ENCODE assay signal across 1 cellular context in the genomic region with DNA sequence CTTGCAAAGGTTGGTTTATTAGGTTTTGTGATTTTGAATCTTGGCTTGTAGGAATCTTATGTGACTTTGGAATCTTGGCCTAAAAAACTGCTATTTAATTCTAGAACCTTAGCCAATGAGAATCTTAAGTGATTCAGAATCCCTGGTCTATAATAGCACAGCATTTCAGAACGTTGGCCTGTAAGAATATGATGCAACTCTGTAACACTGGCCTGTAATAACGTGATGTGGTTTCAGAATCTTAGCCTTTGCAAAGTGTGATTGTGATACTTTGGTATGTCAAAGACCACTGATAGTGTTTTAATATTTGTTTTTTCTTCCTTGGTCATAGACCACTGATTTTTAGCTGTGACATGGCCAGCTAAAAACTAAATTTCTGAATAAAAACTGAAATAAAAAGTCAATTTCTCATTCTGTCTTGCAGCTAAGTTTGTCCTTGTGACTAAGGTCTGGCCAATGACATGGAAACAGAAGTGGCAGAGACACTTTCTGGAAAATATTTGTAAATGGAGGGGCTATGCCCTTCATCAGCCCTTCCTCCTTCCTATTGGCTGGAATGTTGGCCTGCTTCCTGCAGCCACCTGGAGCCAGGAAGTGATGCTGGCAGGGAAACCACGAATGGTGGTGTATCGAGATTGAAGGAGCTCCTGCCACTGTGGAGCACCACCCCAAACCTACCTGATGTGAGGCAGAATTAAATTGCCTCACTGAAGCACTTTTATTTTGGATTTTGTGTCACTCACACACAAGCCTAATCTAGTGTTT.
TF ChIP-seq lines count a peak whose summit lies in the region.

No MANE protein-coding gene starts in this region.

TF ChIP-seq in SK-N-SH treated with all-trans-retinoic acid at 6 μM for 48 hours, 23 proteins besides CTCF, POLR2A, EP300 and RAD21 (continued from another document):
- TF ChIP-seq, protein P1, sequence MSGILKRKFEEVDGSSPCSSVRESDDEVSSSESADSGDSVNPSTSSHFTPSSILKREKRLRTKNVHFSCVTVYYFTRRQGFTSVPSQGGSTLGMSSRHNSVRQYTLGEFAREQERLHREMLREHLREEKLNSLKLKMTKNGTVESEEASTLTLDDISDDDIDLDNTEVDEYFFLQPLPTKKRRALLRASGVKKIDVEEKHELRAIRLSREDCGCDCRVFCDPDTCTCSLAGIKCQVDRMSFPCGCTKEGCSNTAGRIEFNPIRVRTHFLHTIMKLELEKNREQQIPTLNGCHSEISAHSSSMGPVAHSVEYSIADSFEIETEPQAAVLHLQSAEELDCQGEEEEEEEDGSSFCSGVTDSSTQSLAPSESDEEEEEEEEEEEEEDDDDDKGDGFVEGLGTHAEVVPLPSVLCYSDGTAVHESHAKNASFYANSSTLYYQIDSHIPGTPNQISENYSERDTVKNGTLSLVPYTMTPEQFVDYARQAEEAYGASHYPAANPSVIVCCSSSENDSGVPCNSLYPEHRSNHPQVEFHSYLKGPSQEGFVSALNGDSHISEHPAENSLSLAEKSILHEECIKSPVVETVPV (CRISPR knock-in tag; IDR thresholded peaks at IDR 0.05) = no peak
- no peak for TF ChIP-seq ISL1 (CRISPR knock-in tag; IDR thresholded peaks at IDR 0.05)
- TF ChIP-seq ZNF70 (CRISPR knock-in tag; IDR thresholded peaks at IDR 0.05) = no peak
- TF ChIP-seq CSDC2 (CRISPR knock-in tag; IDR thresholded peaks at IDR 0.05) = no peak
- no peak for TF ChIP-seq RARB (CRISPR knock-in tag; IDR thresholded peaks at IDR 0.05)
- TF ChIP-seq CREB5 (CRISPR knock-in tag; IDR thresholded peaks at IDR 0.05; ENCODE audit: low read depth) = no peak
- no peak for TF ChIP-seq PATZ1 (CRISPR knock-in tag; IDR thresholded peaks at IDR 0.05; ENCODE audit: borderline replicate concordance)
- no peak for TF ChIP-seq OSR1 (CRISPR knock-in tag; IDR thresholded peaks at IDR 0.05)
- TF ChIP-seq PPARA (CRISPR knock-in tag; IDR thresholded peaks at IDR 0.05; ENCODE audit: borderline replicate concordance) = no peak
- TF ChIP-seq, protein P2, sequence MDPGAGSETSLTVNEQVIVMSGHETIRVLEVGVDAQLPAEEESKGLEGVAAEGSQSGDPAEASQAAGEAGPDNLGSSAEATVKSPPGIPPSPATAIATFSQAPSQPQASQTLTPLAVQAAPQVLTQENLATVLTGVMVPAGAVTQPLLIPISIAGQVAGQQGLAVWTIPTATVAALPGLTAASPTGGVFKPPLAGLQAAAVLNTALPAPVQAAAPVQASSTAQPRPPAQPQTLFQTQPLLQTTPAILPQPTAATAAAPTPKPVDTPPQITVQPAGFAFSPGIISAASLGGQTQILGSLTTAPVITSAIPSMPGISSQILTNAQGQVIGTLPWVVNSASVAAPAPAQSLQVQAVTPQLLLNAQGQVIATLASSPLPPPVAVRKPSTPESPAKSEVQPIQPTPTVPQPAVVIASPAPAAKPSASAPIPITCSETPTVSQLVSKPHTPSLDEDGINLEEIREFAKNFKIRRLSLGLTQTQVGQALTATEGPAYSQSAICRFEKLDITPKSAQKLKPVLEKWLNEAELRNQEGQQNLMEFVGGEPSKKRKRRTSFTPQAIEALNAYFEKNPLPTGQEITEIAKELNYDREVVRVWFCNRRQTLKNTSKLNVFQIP (CRISPR knock-in tag; IDR thresholded peaks at IDR 0.05; ENCODE audit: borderline replicate concordance, low read depth) = no peak
- TF ChIP-seq ESRRG (CRISPR knock-in tag; IDR thresholded peaks at IDR 0.05) = no peak
- TF ChIP-seq ZNF8 (CRISPR knock-in tag; IDR thresholded peaks at IDR 0.05) = no peak
- no peak for TF ChIP-seq ZC3H10 (CRISPR knock-in tag; IDR thresholded peaks at IDR 0.05)
